Comparison of ENCODE assay signal across 33 cellular contexts in genomic region chr4:69099910-69100309, GRCh38. TPM values are rescaled to one million over a fixed set of nuclear protein-coding genes. Genes with fewer than 3 reads are reported as not detected.
"Had no signal": no experiment of that assay in that cellular context is flagged by ENCODE, and none has a peak within 500 bp of the region (broad histone marks: within the 10 kb centered on the region; RNA-seq: fewer than 3 reads in every experiment).

No MANE protein-coding gene starts in this region.

- H3K4me2 ChIP-seq: neural progenitor cell, smooth muscle cell had no signal

- H3K36me3 Mint-ChIP-seq: naive thymus-derived CD8-positive, alpha-beta T cell; natural killer cell treated with Interleukin-12 subunit alpha and Interleukin-12 subunit beta and Interleukin-15 and Interleukin-18, amount 100 ng/mL, for 72 hours; neural progenitor cell; stimulated activated memory B cell treated with anti-CD40 and anti-IgM and Interleukin-4, amounts not matched to agents 10 μg/mL and 1 μg/mL and 100 μg/mL, for 72 hours; type B pancreatic cell had no signal

- H3K4me1 Mint-ChIP-seq: naive thymus-derived CD8-positive, alpha-beta T cell; nephron progenitor cell; stimulated activated memory B cell treated with anti-CD40 and anti-IgM and Interleukin-4, amounts not matched to agents 10 μg/mL and 1 μg/mL and 100 μg/mL, for 72 hours; stimulated activated naive CD8-positive, alpha-beta T cell treated with anti-CD3 and anti-CD28 coated beads, Interleukin-15, amount 100 ng/mL, for 72 hours had no signal

- H3K27ac ChIP-seq: neural progenitor cell, ovary, parathyroid adenoma, psoas muscle, skin epidermis, spleen, suprapubic skin, testis, tibial artery, transverse colon, upper lobe of right lung, uterus had no signal

- H3K36me3 ChIP-seq: neural progenitor cell, ovary, spleen, suprapubic skin, tibial artery, transverse colon, upper lobe of right lung, uterus had no signal

- H3K9ac ChIP-seq: neural progenitor cell, parathyroid adenoma had no signal

- H3K9me3 ChIP-seq: ovary, psoas muscle, spleen, suprapubic skin, testis, tibial artery, transverse colon, upper lobe of right lung, uterus had no signal

- H3K4me3 ChIP-seq: neural progenitor cell, ovary, psoas muscle, skin epidermis, smooth muscle cell, spleen, suprapubic skin, testis, tibial artery, transverse colon, upper lobe of right lung, uterus had no signal

- H3K27me3 Mint-ChIP-seq: naive thymus-derived CD8-positive, alpha-beta T cell; natural killer cell treated with Interleukin-12 subunit alpha and Interleukin-12 subunit beta and Interleukin-15 and Interleukin-18, amount 100 ng/mL, for 72 hours; progenitor cell of endocrine pancreas; stimulated activated memory B cell treated with anti-CD40 and anti-IgM and Interleukin-4, amounts not matched to agents 10 μg/mL and 1 μg/mL and 100 μg/mL, for 72 hours; stimulated activated naive CD8-positive, alpha-beta T cell treated with anti-CD3 and anti-CD28 coated beads, Interleukin-15, amount 100 ng/mL, for 72 hours; type B pancreatic cell had no signal

- H3K4me3 Mint-ChIP-seq: naive thymus-derived CD8-positive, alpha-beta T cell; natural killer cell treated with Interleukin-12 subunit alpha and Interleukin-12 subunit beta and Interleukin-15 and Interleukin-18, amount 100 ng/mL, for 72 hours; nephron progenitor cell; neural progenitor cell; stimulated activated memory B cell treated with anti-CD40 and anti-IgM and Interleukin-4, amounts not matched to agents 10 μg/mL and 1 μg/mL and 100 μg/mL, for 72 hours; stimulated activated naive CD8-positive, alpha-beta T cell treated with anti-CD3 and anti-CD28 coated beads, Interleukin-15, amount 100 ng/mL, for 72 hours; type B pancreatic cell had no signal

- ATAC-seq: naive thymus-derived CD8-positive, alpha-beta T cell; natural killer cell treated with Interleukin-12 subunit alpha and Interleukin-12 subunit beta and Interleukin-15 and Interleukin-18, amount 100 ng/mL, for 72 hours; psoas muscle; right cardiac atrium; sciatic nerve; stimulated activated memory B cell treated with anti-CD40 and anti-IgM and Interleukin-4, amounts not matched to agents 10 μg/mL and 1 μg/mL and 100 μg/mL, for 72 hours; stimulated activated naive CD8-positive, alpha-beta T cell treated with anti-CD3 and anti-CD28 coated beads, Interleukin-15, amount 100 ng/mL, for 72 hours; stimulated activated naive CD8-positive, alpha-beta T cell treated with anti-CD3 and anti-CD28 coated beads, Interleukin-15, Interleukin-2, amounts not matched to agents 100 U/mL and 50 U/mL, for 24 hours; upper lobe of right lung had no signal

- H3K4me1 ChIP-seq: neural progenitor cell, parathyroid adenoma, psoas muscle, spleen, suprapubic skin, testis, tibial artery, upper lobe of right lung, uterus had no signal

- H3K9me3 Mint-ChIP-seq: nephron progenitor cell; neural progenitor cell; stimulated activated memory B cell treated with anti-CD40 and anti-IgM and Interleukin-4, amounts not matched to agents 10 μg/mL and 1 μg/mL and 100 μg/mL, for 72 hours; type B pancreatic cell had no signal

- H3K79me2 ChIP-seq: parathyroid adenoma had no signal

- DNase-seq: naive thymus-derived CD8-positive, alpha-beta T cell; nephron progenitor cell; occipital lobe; ovary; posterior cingulate gyrus; psoas muscle; right cardiac atrium; spleen; stimulated activated CD4-positive, alpha-beta T cell treated with anti-CD3 and anti-CD28 coated beads, Interleukin-12 subunit alpha, Interleukin-12 subunit beta, amount 100 ng/mL, for 4 hours; stimulated activated CD4-positive, alpha-beta T cell treated with anti-CD3 and anti-CD28 coated beads, Interleukin-1b, Interleukin-23, amount 100 ng/mL, for 48 hours; stimulated activated CD4-positive, alpha-beta T cell treated with anti-CD3 and anti-CD28 coated beads, Interleukin-4, amount 100 ng/mL, for 1 hour; stimulated activated CD4-positive, alpha-beta T cell treated with anti-CD3 and anti-CD28 coated beads, Interleukin-4, amount 100 ng/mL, for 4 hours; stimulated activated CD8-positive, alpha-beta memory T cell treated with anti-CD3 and anti-CD28 coated beads, Interleukin-4, amount 100 ng/mL, for 48 hours; stimulated activated naive CD4-positive, alpha-beta T cell; stimulated activated naive CD8-positive, alpha-beta T cell treated with anti-CD3 and anti-CD28 coated beads, Interleukin-15, amount 100 ng/mL, for 72 hours; stimulated activated naive CD8-positive, alpha-beta T cell treated with anti-CD3 and anti-CD28 coated beads, Interleukin-15, Interleukin-2, amounts not matched to agents 100 U/mL and 50 U/mL, for 24 hours; substantia nigra; testis; tibial artery; transverse colon; upper lobe of right lung; uterus had no signal

- H3K27me3 ChIP-seq: neural progenitor cell, ovary, spleen, suprapubic skin, testis, tibial artery, transverse colon, upper lobe of right lung, uterus had no signal

- H3K27ac Mint-ChIP-seq: naive thymus-derived CD8-positive, alpha-beta T cell; natural killer cell treated with Interleukin-12 subunit alpha and Interleukin-12 subunit beta and Interleukin-15 and Interleukin-18, amount 100 ng/mL, for 72 hours; nephron progenitor cell; neural progenitor cell; progenitor cell of endocrine pancreas; stimulated activated memory B cell treated with anti-CD40 and anti-IgM and Interleukin-4, amounts not matched to agents 10 μg/mL and 1 μg/mL and 100 μg/mL, for 72 hours; stimulated activated naive CD8-positive, alpha-beta T cell treated with anti-CD3 and anti-CD28 coated beads, Interleukin-15, amount 100 ng/mL, for 72 hours; type B pancreatic cell had no signal

- H2AFZ ChIP-seq: neural progenitor cell, parathyroid adenoma had no signal

RNA-seq across cellular contexts. Expression of gene UGT2B7, which starts 3.6 kb away (rescaled TPM):
- total RNA-seq: naive thymus-derived CD8-positive, alpha-beta T cell; natural killer cell treated with Interleukin-12 subunit alpha and Interleukin-12 subunit beta and Interleukin-15 and Interleukin-18, amount 100 ng/mL, for 72 hours; occipital lobe; osteoblast; psoas muscle; right cardiac atrium; sciatic nerve; spleen had no signal
- polyA plus RNA-seq: naive thymus-derived CD8-positive, alpha-beta T cell; ovary; right cardiac atrium; spleen had no signal
